Comparison of ENCODE assay signal across 11 cellular contexts in genomic region chr4:46389301-46389761, GRCh38. TPM values are rescaled to one million over a fixed set of nuclear protein-coding genes. Genes with fewer than 3 reads are reported as not detected.
DNase-seq lines count a peak whose midpoint lies in the region; ATAC-seq, FAIRE-seq and TF ChIP-seq lines count a peak whose summit lies in the region.
"Had no signal": no experiment of that assay in that cellular context is flagged by ENCODE, and none has a peak within 500 bp of the region (broad histone marks: within the 10 kb centered on the region; RNA-seq: fewer than 3 reads in every experiment).

No MANE protein-coding gene starts in this region.

- H3K4me1 Mint-ChIP-seq in activated naive CD4-positive, alpha-beta T cell treated with anti-CD3 and anti-CD28 coated beads, Interleukin-2, amount 50 U/mL, for 24 hours = peaks cover 7% of the 10 kb centered on the region
- no peaks in the 10 kb centered on the region for H3K4me1 Mint-ChIP-seq in HFFc6 (ENCODE audit: low read depth)

- H3K27me3 Mint-ChIP-seq in activated naive CD4-positive, alpha-beta T cell treated with anti-CD3 and anti-CD28 coated beads, Interleukin-2, amount 50 U/mL, for 24 hours = peaks cover 37% of the 10 kb centered on the region
- H3K27me3 Mint-ChIP-seq in HFFc6 (ENCODE audit: insufficient read depth) = peaks cover 2% of the 10 kb centered on the region

- no peaks in the 10 kb centered on the region for H3K36me3 ChIP-seq in mucosa of descending colon (ENCODE audit: low read depth)

- FAIRE-seq in urothelium cell line (lab: Jason Lieb, UNC) = no peak
- no peak for FAIRE-seq in GM19239 (lab: Jason Lieb, UNC)
- FAIRE-seq: D721Med had no signal

- DNase-seq in activated naive CD4-positive, alpha-beta T cell treated with Interleukin-2 at 50 U/mL for 16 hours = no peak
- DNase-seq in choroid plexus epithelial cell (ENCODE audit: low read depth) (peak; percentile 39), mucosa of descending colon (peak; percentile 63 to 76 (median 72)), urothelium cell line (ENCODE audit: low spot score) (peak; percentile 54), NCI-H226 (no peak), HFFc6 (no peak), GM19239 (ENCODE audit: insufficient read length, low spot score) (no peak)
- DNase-seq: activated B cell treated with CpG ODN at 0.5 μM for 24 hours had no signal

- intact Hi-C loops in mucosa of descending colon (cut with DNase I, micrococcal nuclease) = no loop called here

- H3K4me3 ChIP-seq in choroid plexus epithelial cell (ENCODE audit: low read depth, low read length) (peak overlapping the region; percentile 59), mucosa of descending colon (no peak overlapping the region)

- H3K4me1 ChIP-seq in mucosa of descending colon (ENCODE audit: low read depth) = peaks cover 4% of the 10 kb centered on the region

- peaks cover 9% of the 10 kb centered on the region for H3K9me3 Mint-ChIP-seq in activated naive CD4-positive, alpha-beta T cell treated with anti-CD3 and anti-CD28 coated beads, Interleukin-2, amount 50 U/mL, for 24 hours
- peaks cover 10% of the 10 kb centered on the region for H3K9me3 Mint-ChIP-seq in HFFc6
- H3K9me3 Mint-ChIP-seq: activated B cell treated with CpG ODN at 0.5 μM for 24 hours had no signal

- H3K27ac Mint-ChIP-seq in activated naive CD4-positive, alpha-beta T cell treated with anti-CD3 and anti-CD28 coated beads, Interleukin-2, amount 50 U/mL, for 24 hours = no peak overlapping the region
- no peak overlapping the region for H3K27ac Mint-ChIP-seq in HFFc6
- H3K27ac Mint-ChIP-seq: activated B cell treated with CpG ODN at 0.5 μM for 24 hours had no signal

- peaks cover 3% of the 10 kb centered on the region for H3K36me3 Mint-ChIP-seq in activated naive CD4-positive, alpha-beta T cell treated with anti-CD3 and anti-CD28 coated beads, Interleukin-2, amount 50 U/mL, for 24 hours
- H3K36me3 Mint-ChIP-seq in HFFc6 (ENCODE audit: low read depth) = peaks cover 5% of the 10 kb centered on the region; the same call in 1 of the 2 replicates

- peak overlapping the region; percentile 36 for H3K4me3 Mint-ChIP-seq in activated naive CD4-positive, alpha-beta T cell treated with anti-CD3 and anti-CD28 coated beads, Interleukin-2, amount 50 U/mL, for 24 hours
- no peak overlapping the region; the same call in 1 of the 2 replicates for H3K4me3 Mint-ChIP-seq in HFFc6
- H3K4me3 Mint-ChIP-seq: activated B cell treated with CpG ODN at 0.5 μM for 24 hours had no signal

- peak; percentile 97 for ATAC-seq in mucosa of descending colon

- no peak for TF ChIP-seq CTCF in choroid plexus epithelial cell (conservative IDR thresholded peaks at IDR 0.05; ENCODE audit: low read depth, low read length)
- TF ChIP-seq CTCF in mucosa of descending colon (IDR thresholded peaks at IDR 0.05) = no peak
- TF ChIP-seq CTCF in HFFc6 (IDR thresholded peaks at IDR 0.05) = no peak

- H3K9me3 ChIP-seq in mucosa of descending colon = no peaks in the 10 kb centered on the region

RNA-seq across cellular contexts. Expression of gene GABRA2, which starts 0.6 kb away (rescaled TPM):
- total RNA-seq in mucosa of descending colon = 10 to 100 TPM in 1 of 3 donors, 1 to 10 TPM in 2; 4.2 to 13.0 (median 9.7) TPM
- total RNA-seq in HFFc6 (2021; fragmentation: NEBNext Ultra II Directional; extraction: Animal tissue kit (Norgen Biotek cat#: 25700)) = not detected
- total RNA-seq: activated B cell treated with CpG ODN at 0.5 μM for 24 hours, mononuclear cell had no signal

Comparison
In these comparisons a context has a peak if more than half of its experiments do, and no peak if none do; other contexts are left out.
1. DNase-seq: peak in choroid plexus epithelial cell (single experiment), mucosa of descending colon (3 of 3) and urothelium cell line (single experiment); none in activated naive CD4-positive, alpha-beta T cell treated with Interleukin-2 at 50 U/mL for 16 hours (single experiment), NCI-H226 (single experiment), HFFc6 (single experiment) and GM19239 (single experiment).
2. RNA of gene GABRA2, which starts 0.6 kb away (total RNA-seq): 4.2 to 13.0 TPM in mucosa of descending colon; not detected in HFFc6; every median in the first group is over 4 times any median in the second.